ENCODE assay signal across 10 cellular contexts in genomic region chr19:900302-901111, GRCh38. TPM values are rescaled to one million over a fixed set of nuclear protein-coding genes. Genes with fewer than 3 reads are reported as not detected.
DNase-seq lines count a peak whose midpoint lies in the region; ATAC-seq and TF ChIP-seq lines count a peak whose summit lies in the region.
"Had no signal": no experiment of that assay in that cellular context is flagged by ENCODE, and none has a peak within 500 bp of the region (broad histone marks: within the 10 kb centered on the region; RNA-seq: fewer than 3 reads in every experiment).

No MANE protein-coding gene starts in this region.

- intact Hi-C loops in natural killer cell (cut with micrococcal nuclease), result no loop called here

- peaks cover 68% of the 10 kb centered on the region for H3K36me3 Mint-ChIP-seq in activated T-helper 17 cell treated with anti-CD3 and anti-CD28 coated beads, Interleukin-2, amount 50 U/mL, for 72 hours (ENCODE audit: low read depth)
- H3K36me3 Mint-ChIP-seq in natural killer cell, result no peaks in the 10 kb centered on the region

- peak; percentile 11 to 28 for ATAC-seq in activated CD4-positive, CD25-positive, alpha-beta regulatory T cell treated with anti-CD3 and anti-CD28 coated beads, Interleukin-2, amount 50 U/mL, for 24 hours
- peak; percentile 67 for ATAC-seq in activated T-helper 17 cell treated with anti-CD3 and anti-CD28 coated beads, Interleukin-2, amount 50 U/mL, for 72 hours (replicated peaks)
- ATAC-seq in natural killer cell, result peak; percentile 37 to 59 (median 56)
- ATAC-seq in HG02759 (IDR thresholded peaks at IDR 0.05; ENCODE audit: unreplicated experiment), result no peak
- ATAC-seq in GM19467 (IDR thresholded peaks at IDR 0.05; ENCODE audit: unreplicated experiment), result no peak

- no peaks in the 10 kb centered on the region for H3K4me1 Mint-ChIP-seq in activated T-helper 17 cell treated with anti-CD3 and anti-CD28 coated beads, Interleukin-2, amount 50 U/mL, for 72 hours
- H3K4me1 Mint-ChIP-seq in natural killer cell, result peaks cover 0 to 9% of the 10 kb centered on the region in 2 donors

- no peak overlapping the region for H3K27ac Mint-ChIP-seq in activated T-helper 17 cell treated with anti-CD3 and anti-CD28 coated beads, Interleukin-2, amount 50 U/mL, for 72 hours
- H3K27ac Mint-ChIP-seq in natural killer cell, result no peak overlapping the region

- no peaks in the 10 kb centered on the region for H3K27me3 Mint-ChIP-seq in activated T-helper 17 cell treated with anti-CD3 and anti-CD28 coated beads, Interleukin-2, amount 50 U/mL, for 72 hours
- H3K27me3 Mint-ChIP-seq in natural killer cell (ENCODE audit: low read depth in 2 of 2), result no peaks in the 10 kb centered on the region

- DNase-seq in activated CD4-positive, CD25-positive, alpha-beta regulatory T cell treated with anti-CD3 and anti-CD28 coated beads, Interleukin-2, amount 50 U/mL, for 72 hours, result no peak
- peak in 55 of 76 experiments; percentile 30 to 87 (median 72) for DNase-seq in HUDEP-2 (lab: John Stamatoyannopoulos, UW; ENCODE audit: unreplicated experiment in 76 of 76)
- DNase-seq in natural killer cell, result no peak
- DNase-seq in HuH-7 (ENCODE audit: low spot score), result no peak
- DNase-seq: NCI-H1105 had no signal

- H3K9me3 Mint-ChIP-seq in activated T-helper 17 cell treated with anti-CD3 and anti-CD28 coated beads, Interleukin-2, amount 50 U/mL, for 72 hours, result no peaks in the 10 kb centered on the region
- no peaks in the 10 kb centered on the region for H3K9me3 Mint-ChIP-seq in natural killer cell

- no peak overlapping the region for H3K4me3 Mint-ChIP-seq in activated T-helper 17 cell treated with anti-CD3 and anti-CD28 coated beads, Interleukin-2, amount 50 U/mL, for 72 hours
- H3K4me3 Mint-ChIP-seq in natural killer cell, result no peak overlapping the region

- TF ChIP-seq CTCF in natural killer cell (IDR thresholded peaks at IDR 0.05), result no peak

RNA-seq across cellular contexts. Expression of gene RNU6-9, which starts 7.2 kb away (rescaled TPM):
- not detected for total RNA-seq in activated T-helper 17 cell treated with anti-CD3 and anti-CD28 coated beads, Interleukin-2, amount 50 U/mL, for 72 hours
- total RNA-seq in natural killer cell, result not detected
- total RNA-seq: SJSA1 had no signal

RNA-seq across cellular contexts. Expression of gene MED16, which starts 7.5 kb away (rescaled TPM):
- 10 to 100 TPM; 60.4 to 64.1 TPM for total RNA-seq in activated T-helper 17 cell treated with anti-CD3 and anti-CD28 coated beads, Interleukin-2, amount 50 U/mL, for 72 hours
- total RNA-seq in natural killer cell, result 10 to 100 TPM; 44.2 to 50.1 (median 44.7) TPM

RNA-seq across cellular contexts. Expression of gene R3HDM4, which starts 12.5 kb away (rescaled TPM):
- total RNA-seq in activated T-helper 17 cell treated with anti-CD3 and anti-CD28 coated beads, Interleukin-2, amount 50 U/mL, for 72 hours, result 10 to 100 TPM; 78.5 to 79.3 TPM
- 100 to 1,000 TPM in 1 of 3 donors, 10 to 100 TPM in 2; 88.7 to 106 (median 97.8) TPM for total RNA-seq in natural killer cell

RNA-seq across cellular contexts. Expression of gene KISS1R, which starts 16.6 kb away (rescaled TPM):
- total RNA-seq in activated T-helper 17 cell treated with anti-CD3 and anti-CD28 coated beads, Interleukin-2, amount 50 U/mL, for 72 hours, result 10 to 100 TPM; 17.5 to 53.1 TPM
- under 1 TPM in 1 of 3 donors, not detected in 2; 0.31 TPM for total RNA-seq in natural killer cell
- total RNA-seq: SJSA1 had no signal

RNA-seq across cellular contexts. Expression of gene ARID3A, which starts 25.3 kb away (rescaled TPM):
- 10 to 100 TPM; 50.3 to 79.3 TPM for total RNA-seq in activated T-helper 17 cell treated with anti-CD3 and anti-CD28 coated beads, Interleukin-2, amount 50 U/mL, for 72 hours
- 10 to 100 TPM; 15.9 to 24.6 (median 24.2) TPM for total RNA-seq in natural killer cell

Comparison
In these comparisons a context has a peak if more than half of its experiments do, and no peak if none do; other contexts are left out.
1. ATAC-seq: peak in activated CD4-positive, CD25-positive, alpha-beta regulatory T cell treated with anti-CD3 and anti-CD28 coated beads, Interleukin-2, amount 50 U/mL, for 24 hours (2 of 2), activated T-helper 17 cell treated with anti-CD3 and anti-CD28 coated beads, Interleukin-2, amount 50 U/mL, for 72 hours (single experiment) and natural killer cell (3 of 3); none in HG02759 (single experiment) and GM19467 (single experiment).
2. DNase-seq: peak in HUDEP-2 (55 of 76); none in activated CD4-positive, CD25-positive, alpha-beta regulatory T cell treated with anti-CD3 and anti-CD28 coated beads, Interleukin-2, amount 50 U/mL, for 72 hours (single experiment), natural killer cell (single experiment) and HuH-7 (single experiment).